Comparison of ENCODE assay signal across 8 cellular contexts in the genomic region with DNA sequence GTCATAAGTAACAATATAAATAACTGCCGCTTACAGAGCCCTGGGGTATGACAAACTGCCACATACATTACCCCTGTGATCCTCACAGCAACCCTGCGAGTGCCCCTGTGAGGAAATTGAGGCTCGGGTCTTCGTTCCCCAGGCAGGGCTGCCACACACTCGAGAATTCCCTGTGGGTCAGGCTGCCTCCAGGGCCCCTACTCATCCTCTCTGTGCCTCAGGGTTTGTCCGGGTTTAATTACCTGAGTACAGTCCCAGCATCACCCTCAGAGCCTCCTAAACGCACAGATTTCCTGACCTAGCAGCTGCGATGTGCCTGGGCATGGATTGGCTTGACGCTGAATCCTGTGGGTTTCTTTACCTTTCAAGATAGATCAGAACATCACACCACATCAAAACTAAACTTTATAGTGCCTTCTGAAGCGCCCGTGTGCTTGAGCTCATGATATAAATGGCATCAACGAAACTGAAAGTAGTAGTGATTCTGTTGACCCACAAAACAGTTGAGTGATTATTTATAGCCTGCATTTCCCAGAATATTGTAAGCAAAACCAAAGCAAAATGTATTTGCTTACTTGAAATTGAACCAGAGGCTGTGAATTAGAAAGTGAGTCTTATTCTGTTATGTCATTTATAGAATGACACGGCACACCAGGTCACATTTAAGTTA. TPM values are rescaled to one million over a fixed set of nuclear protein-coding genes. Genes with fewer than 3 reads are reported as not detected.
DNase-seq lines count a peak whose midpoint lies in the region; ATAC-seq and TF ChIP-seq lines count a peak whose summit lies in the region.

No MANE protein-coding gene starts in this region.

- no peak overlapping the region for H4K8ac ChIP-seq in mesendoderm (ENCODE audit: low read depth, low read length)

- DNase-seq in MM.1S (peak; percentile 98), endodermal cell (no peak), midbrain (lab: John Stamatoyannopoulos, UW) (no peak), mesendoderm (no peak)
- DNase-seq in activated naive CD4-positive, alpha-beta T cell treated with Interleukin-2 at 50 U/mL for 16 hours, result peak; percentile 55
- DNase-seq in natural killer cell treated with Interleukin-12 subunit alpha and Interleukin-12 subunit beta and Interleukin-15 and Interleukin-18, amount 100 ng/mL, for 72 hours (ENCODE audit: low spot score), result no peak

- peak overlapping the region; percentile 70 for H3K4me3 Mint-ChIP-seq in natural killer cell treated with Interleukin-12 subunit alpha and Interleukin-12 subunit beta and Interleukin-15 and Interleukin-18, amount 100 ng/mL, for 72 hours
- no peak overlapping the region for H3K4me3 Mint-ChIP-seq in endodermal cell

- no peak overlapping the region for H2BK5ac ChIP-seq in mesendoderm (ENCODE audit: low read length)

- peaks cover 4% of the 10 kb centered on the region for H3K36me3 Mint-ChIP-seq in natural killer cell treated with Interleukin-12 subunit alpha and Interleukin-12 subunit beta and Interleukin-15 and Interleukin-18, amount 100 ng/mL, for 72 hours
- H3K36me3 Mint-ChIP-seq in endodermal cell (ENCODE audit: low read depth), result peaks cover 44% of the 10 kb centered on the region

- WGBS in endodermal cell (ENCODE audit: insufficient coverage in 1 of 2, insufficient read length in 1 of 2), 2 experiments, result 92 to 98% methylated on average over 8 to 13 of the region's 13 CpGs
- WGBS in mesendoderm (ENCODE audit: extremely low coverage, insufficient coverage, low lambda C conversion rate), result no CpG with 5 or more reads among the region's 13 CpGs

- no peaks in the 10 kb centered on the region for H3K9me2 ChIP-seq in MM.1S (replicated peaks; ENCODE audit: insufficient read depth, low read length)

- H3K23ac ChIP-seq in mesendoderm (ENCODE audit: low read length), result no peak overlapping the region

- H4K20me1 ChIP-seq in MM.1S (ENCODE audit: insufficient read depth, low read length), result no peaks in the 10 kb centered on the region

- H3F3A ChIP-seq in MM.1S (ENCODE audit: insufficient read depth, low read length), result peaks cover 43% of the 10 kb centered on the region

- H2AFZ ChIP-seq in MM.1S (ENCODE audit: low read length), result peak overlapping the region; percentile 13; the same call in 1 of the 2 replicates

- peaks cover 32% of the 10 kb centered on the region for H3K27me3 ChIP-seq in MM.1S (replicated peaks; ENCODE audit: insufficient read depth, low read length)
- H3K27me3 ChIP-seq in endodermal cell (ENCODE audit: control insufficient read depth, insufficient read depth, low read length, poor library complexity, severe bottlenecking), result no peaks in the 10 kb centered on the region
- H3K27me3 ChIP-seq in mesendoderm (ENCODE audit: insufficient read depth, low read length, poor library complexity), result no peaks in the 10 kb centered on the region

- H3K27ac Mint-ChIP-seq in natural killer cell treated with Interleukin-12 subunit alpha and Interleukin-12 subunit beta and Interleukin-15 and Interleukin-18, amount 100 ng/mL, for 72 hours, result peak overlapping the region; percentile 64 to 66
- no peak overlapping the region for H3K27ac Mint-ChIP-seq in endodermal cell

- no peaks in the 10 kb centered on the region for H3K79me2 ChIP-seq in MM.1S (ENCODE audit: low read length)
- no peaks in the 10 kb centered on the region for H3K79me2 ChIP-seq in mesendoderm (ENCODE audit: control insufficient read depth, insufficient read depth, low read length)

- H3K4me1 Mint-ChIP-seq in natural killer cell treated with Interleukin-12 subunit alpha and Interleukin-12 subunit beta and Interleukin-15 and Interleukin-18, amount 100 ng/mL, for 72 hours (ENCODE audit: low read depth in 2 of 2), result peaks cover 47 to 56% of the 10 kb centered on the region in 2 donors
- peaks cover 45% of the 10 kb centered on the region for H3K4me1 Mint-ChIP-seq in endodermal cell

- no peak overlapping the region for H3K4ac ChIP-seq in mesendoderm (ENCODE audit: low read depth, low read length)

- ATAC-seq in GM18511 (IDR thresholded peaks at IDR 0.05; ENCODE audit: unreplicated experiment) (peak; percentile 38), GM18505 (IDR thresholded peaks at IDR 0.05; ENCODE audit: unreplicated experiment) (no peak)
- peak; percentile 86 to 89 for ATAC-seq in natural killer cell treated with Interleukin-12 subunit alpha and Interleukin-12 subunit beta and Interleukin-15 and Interleukin-18, amount 100 ng/mL, for 72 hours

- no peak overlapping the region for H2AK5ac ChIP-seq in mesendoderm (ENCODE audit: low read length)

- no peaks in the 10 kb centered on the region for H3K79me1 ChIP-seq in mesendoderm (ENCODE audit: low read length)

- H3K36me3 ChIP-seq in MM.1S (replicated peaks; ENCODE audit: insufficient read depth, low read length) (no peaks in the 10 kb centered on the region), endodermal cell (ENCODE audit: control insufficient read depth, insufficient read depth, low read length) (peaks cover 1% of the 10 kb centered on the region), mesendoderm (ENCODE audit: control insufficient read depth, insufficient read depth, low read length) (no peaks in the 10 kb centered on the region)

- TF ChIP-seq CTCF in MM.1S (IDR thresholded peaks at IDR 0.05; ENCODE audit: low read length) (no peak), endodermal cell (conservative IDR thresholded peaks at IDR 0.05) (no peak)

- H3K4me2 ChIP-seq in MM.1S (ENCODE audit: low read depth, low read length) (peak overlapping the region; percentile 75), mesendoderm (ENCODE audit: low read length) (no peak overlapping the region)

- peaks cover 56% of the 10 kb centered on the region for H3K4me1 ChIP-seq in MM.1S (ENCODE audit: low read length)
- H3K4me1 ChIP-seq in endodermal cell (ENCODE audit: control insufficient read depth, insufficient read depth, low read length), result peaks cover 5% of the 10 kb centered on the region
- peaks cover 6% of the 10 kb centered on the region for H3K4me1 ChIP-seq in mesendoderm (ENCODE audit: control insufficient read depth, low read depth, low read length)

- no peak overlapping the region for H3K56ac ChIP-seq in mesendoderm (ENCODE audit: low read length)

- H3K9me3 Mint-ChIP-seq in natural killer cell treated with Interleukin-12 subunit alpha and Interleukin-12 subunit beta and Interleukin-15 and Interleukin-18, amount 100 ng/mL, for 72 hours, result no peaks in the 10 kb centered on the region
- no peaks in the 10 kb centered on the region for H3K9me3 Mint-ChIP-seq in endodermal cell

- H3K4me3 ChIP-seq in MM.1S (ENCODE audit: low read length) (peak overlapping the region; percentile 30), endodermal cell (ENCODE audit: low read length) (no peak overlapping the region), mesendoderm (ENCODE audit: low read length) (no peak overlapping the region)

- no peaks in the 10 kb centered on the region for H3K9me3 ChIP-seq in MM.1S (replicated peaks; ENCODE audit: insufficient read depth, low read length)
- no peaks in the 10 kb centered on the region for H3K9me3 ChIP-seq in endodermal cell (ENCODE audit: control insufficient read depth, low read length)

- TF ChIP-seq POLR2A in GM18505 (IDR thresholded peaks at IDR 0.05; ENCODE audit: borderline replicate concordance, extremely low read depth, insufficient read depth, insufficient read length), result no peak

- H3K18ac ChIP-seq in mesendoderm (ENCODE audit: low read length), result no peak overlapping the region

- H3K9ac ChIP-seq in MM.1S (ENCODE audit: low read length), result peak overlapping the region; percentile 56
- no peak overlapping the region for H3K9ac ChIP-seq in endodermal cell (ENCODE audit: extremely low read depth, low read length, poor library complexity, severe bottlenecking)
- no peak overlapping the region for H3K9ac ChIP-seq in mesendoderm (ENCODE audit: low read length)

- H3K27ac ChIP-seq in MM.1S (ENCODE audit: low read length) (peak overlapping the region; percentile 87), endodermal cell (ENCODE audit: low read depth, low read length) (no peak overlapping the region), mesendoderm (ENCODE audit: low read depth, low read length) (no peak overlapping the region)

- no peak overlapping the region for H2BK15ac ChIP-seq in mesendoderm (replicated peaks; ENCODE audit: low read depth)

- no peaks in the 10 kb centered on the region for H3K27me3 Mint-ChIP-seq in natural killer cell treated with Interleukin-12 subunit alpha and Interleukin-12 subunit beta and Interleukin-15 and Interleukin-18, amount 100 ng/mL, for 72 hours
- no peaks in the 10 kb centered on the region for H3K27me3 Mint-ChIP-seq in endodermal cell (ENCODE audit: insufficient read depth)

- no peak overlapping the region for H4K5ac ChIP-seq in mesendoderm (ENCODE audit: low read length)

- no peak overlapping the region for H2BK120ac ChIP-seq in mesendoderm (ENCODE audit: low read depth, low read length)

RNA-seq across cellular contexts. Expression of gene SLC37A1, which starts 14.0 kb away (rescaled TPM):
- 10 to 100 TPM; 17.2 to 22.5 TPM for total RNA-seq in natural killer cell treated with Interleukin-12 subunit alpha and Interleukin-12 subunit beta and Interleukin-15 and Interleukin-18, amount 100 ng/mL, for 72 hours
- 10 to 100 TPM; 22.7 to 47.0 TPM for total RNA-seq in endodermal cell
- polyA plus RNA-seq in endodermal cell (2013, experiment 1 of 2), result 7.6 TPM
- polyA plus RNA-seq in endodermal cell (2013, experiment 2 of 2), result 6.3 TPM
- 15.0 TPM for polyA plus RNA-seq in mesendoderm (2013, experiment 1 of 2)
- 16.0 TPM for polyA plus RNA-seq in mesendoderm (2013, experiment 2 of 2)

RNA-seq across cellular contexts. Expression of gene RSPH1, which starts 31.6 kb away (rescaled TPM):
- under 1 TPM in 1 of 2 donors, not detected in 1; 0.25 TPM for total RNA-seq in natural killer cell treated with Interleukin-12 subunit alpha and Interleukin-12 subunit beta and Interleukin-15 and Interleukin-18, amount 100 ng/mL, for 72 hours
- 1 to 10 TPM; 1.8 to 2.2 TPM for total RNA-seq in endodermal cell
- polyA plus RNA-seq in endodermal cell (2013, experiment 1 of 2), result 0.57 TPM
- polyA plus RNA-seq in endodermal cell (2013, experiment 2 of 2), result 0.33 TPM
- 0.27 TPM for polyA plus RNA-seq in mesendoderm (2013, experiment 1 of 2)
- 0.25 TPM for polyA plus RNA-seq in mesendoderm (2013, experiment 2 of 2)

Comparison
In these comparisons a context has a peak if more than half of its experiments do, and no peak if none do; other contexts are left out.
1. DNase-seq: peak in MM.1S (single experiment) and activated naive CD4-positive, alpha-beta T cell treated with Interleukin-2 at 50 U/mL for 16 hours (single experiment); none in natural killer cell treated with Interleukin-12 subunit alpha and Interleukin-12 subunit beta and Interleukin-15 and Interleukin-18, amount 100 ng/mL, for 72 hours (single experiment), endodermal cell (single experiment), midbrain (single experiment) and mesendoderm (single experiment).